In the genomic region with DNA sequence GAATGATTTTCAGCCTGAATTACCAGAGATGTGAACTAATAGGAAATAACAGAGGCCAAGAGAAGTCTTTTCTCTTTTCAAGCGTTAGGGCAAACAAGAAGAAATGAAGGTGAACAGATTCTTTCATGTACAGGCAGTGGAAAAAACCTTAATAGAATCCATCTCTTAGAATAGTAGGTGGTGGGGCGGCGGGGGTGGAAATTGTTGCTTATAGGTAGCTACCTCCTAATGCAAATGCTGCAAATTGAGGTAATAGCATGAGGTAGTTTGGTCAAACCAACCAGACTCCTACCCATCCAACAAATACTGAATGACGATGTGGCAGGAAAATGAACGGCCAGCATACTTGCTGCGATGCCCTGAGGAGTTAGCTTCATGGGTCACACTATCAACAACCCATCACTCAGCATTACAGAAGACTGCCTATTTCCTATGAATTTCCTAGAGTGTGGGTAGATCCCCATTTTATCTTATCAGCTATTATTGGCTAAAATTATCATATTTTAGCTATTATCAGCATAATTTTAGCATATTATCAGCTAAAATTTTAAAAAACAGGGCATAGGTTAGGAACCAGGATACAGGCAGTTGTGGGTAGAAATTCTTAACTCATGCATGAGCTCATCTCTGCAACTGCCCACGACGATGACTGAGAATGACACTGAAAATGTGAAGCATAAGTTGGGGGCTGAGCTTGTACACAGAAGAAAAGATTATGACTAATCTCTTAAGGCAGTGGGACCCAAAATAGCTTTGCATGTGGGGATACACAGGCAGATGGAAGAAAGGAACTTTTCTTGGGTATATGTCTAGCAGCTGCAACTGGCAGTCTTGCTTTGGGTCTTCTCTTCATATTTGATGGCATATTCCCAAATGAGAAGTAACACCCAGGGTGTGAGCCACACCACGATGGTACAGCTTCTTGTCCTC, we compare ENCODE assay signal across 10 cellular contexts.
A peak's percentile ranks its signal among the peaks of the same experiment; 100 is the strongest.
DNase-seq lines count a peak whose midpoint lies in the region; ATAC-seq lines count a peak whose summit lies in the region.
"Had no signal": no experiment of that assay in that cellular context is flagged by ENCODE, and none has a peak within 500 bp of the region (broad histone marks: within the 10 kb centered on the region; RNA-seq: fewer than 3 reads in every experiment).

No MANE protein-coding gene starts in this region.

- H3K4me3 Mint-ChIP-seq in activated CD4-positive, alpha-beta T cell treated with anti-CD3 and anti-CD28 coated beads, Interleukin-2, amount 10 ng/mL, durations not matched to agents 24 days and 14 days, result no peak overlapping the region
- no peak overlapping the region for H3K4me3 Mint-ChIP-seq in activated T-helper 2 cell treated with anti-CD3 and anti-CD28 coated beads, Interferon-gamma antibody, Interleukin-2, Interleukin-4, amounts not matched to agents 10 μg/mL and 5 μg/mL and 100 μg/mL, durations not matched to agents 14 hours and 24 hours and 36 hours (ENCODE audit: low read depth)
- H3K4me3 Mint-ChIP-seq: CD4-positive, CD25-positive, alpha-beta regulatory T cell; neural crest cell had no signal

- H3K27ac Mint-ChIP-seq in activated CD4-positive, alpha-beta T cell treated with anti-CD3 and anti-CD28 coated beads, Interleukin-2, amount 10 ng/mL, durations not matched to agents 24 days and 14 days, result peak overlapping the region; percentile 72
- H3K27ac Mint-ChIP-seq in activated T-helper 2 cell treated with anti-CD3 and anti-CD28 coated beads, Interferon-gamma antibody, Interleukin-2, Interleukin-4, amounts not matched to agents 10 μg/mL and 5 μg/mL and 100 μg/mL, durations not matched to agents 14 hours and 24 hours and 36 hours, result peak overlapping the region; percentile 63
- H3K27ac Mint-ChIP-seq: CD4-positive, CD25-positive, alpha-beta regulatory T cell had no signal

- H3K9me3 Mint-ChIP-seq in activated CD4-positive, alpha-beta T cell treated with anti-CD3 and anti-CD28 coated beads, Interleukin-2, amount 10 ng/mL, durations not matched to agents 24 days and 14 days, result no peaks in the 10 kb centered on the region
- no peaks in the 10 kb centered on the region for H3K9me3 Mint-ChIP-seq in activated T-helper 2 cell treated with anti-CD3 and anti-CD28 coated beads, Interferon-gamma antibody, Interleukin-2, Interleukin-4, amounts not matched to agents 10 μg/mL and 5 μg/mL and 100 μg/mL, durations not matched to agents 14 hours and 24 hours and 36 hours
- H3K9me3 Mint-ChIP-seq: CD4-positive, CD25-positive, alpha-beta regulatory T cell; neural crest cell had no signal

- H3K27me3 Mint-ChIP-seq in activated CD4-positive, alpha-beta T cell treated with anti-CD3 and anti-CD28 coated beads, Interleukin-2, amount 10 ng/mL, durations not matched to agents 24 days and 14 days, result no peaks in the 10 kb centered on the region
- no peaks in the 10 kb centered on the region for H3K27me3 Mint-ChIP-seq in activated T-helper 2 cell treated with anti-CD3 and anti-CD28 coated beads, Interferon-gamma antibody, Interleukin-2, Interleukin-4, amounts not matched to agents 10 μg/mL and 5 μg/mL and 100 μg/mL, durations not matched to agents 14 hours and 24 hours and 36 hours (ENCODE audit: low read depth)
- H3K27me3 Mint-ChIP-seq: CD4-positive, CD25-positive, alpha-beta regulatory T cell had no signal

- peak; percentile 84 for ATAC-seq in HG02981 (IDR thresholded peaks at IDR 0.05; ENCODE audit: unreplicated experiment)
- ATAC-seq in Right ventricle myocardium inferior, result no peak

- peaks cover 63% of the 10 kb centered on the region for H3K36me3 Mint-ChIP-seq in activated CD4-positive, alpha-beta T cell treated with anti-CD3 and anti-CD28 coated beads, Interleukin-2, amount 10 ng/mL, durations not matched to agents 24 days and 14 days (ENCODE audit: low read depth)
- H3K36me3 Mint-ChIP-seq in activated T-helper 2 cell treated with anti-CD3 and anti-CD28 coated beads, Interferon-gamma antibody, Interleukin-2, Interleukin-4, amounts not matched to agents 10 μg/mL and 5 μg/mL and 100 μg/mL, durations not matched to agents 14 hours and 24 hours and 36 hours (ENCODE audit: low read depth), result peaks cover 63% of the 10 kb centered on the region

- intact Hi-C loops in activated CD4-positive, alpha-beta T cell treated with anti-CD3 and anti-CD28 coated beads, Interleukin-2, amount 10 ng/mL, durations not matched to agents 24 days and 14 days (cut with micrococcal nuclease), result loop anchor here (1.0 to 5.0 kb wide), 3 partner anchors 25 to 440 kb away; no protein-coding TSS in a partner anchor
- intact Hi-C loops in activated T-helper 2 cell treated with anti-CD3 and anti-CD28 coated beads, Interferon-gamma antibody, Interleukin-2, Interleukin-4, amounts not matched to agents 10 μg/mL and 5 μg/mL and 100 μg/mL, durations not matched to agents 14 hours and 24 hours and 36 hours (cut with micrococcal nuclease), result loop anchor here (1.0 to 2.0 kb wide), 3 partner anchors 25 to 95 kb away; no protein-coding TSS in a partner anchor
- intact Hi-C loops in Right ventricle myocardium inferior (cut with DNase I), result no loop called here

- peak overlapping the region in 13 of 21 experiments; percentile 6 to 90 (median 56) for H3K27ac ChIP-seq in skin epidermis

- peaks cover 23% of the 10 kb centered on the region for H3K4me1 Mint-ChIP-seq in activated CD4-positive, alpha-beta T cell treated with anti-CD3 and anti-CD28 coated beads, Interleukin-2, amount 10 ng/mL, durations not matched to agents 24 days and 14 days
- H3K4me1 Mint-ChIP-seq in activated T-helper 2 cell treated with anti-CD3 and anti-CD28 coated beads, Interferon-gamma antibody, Interleukin-2, Interleukin-4, amounts not matched to agents 10 μg/mL and 5 μg/mL and 100 μg/mL, durations not matched to agents 14 hours and 24 hours and 36 hours (ENCODE audit: low read depth), result peaks cover 21% of the 10 kb centered on the region

- DNase-seq in activated CD4-positive, alpha-beta T cell treated with anti-CD3 and anti-CD28 coated beads, Interleukin-2, amount 10 ng/mL, durations not matched to agents 24 days and 14 days, result no peak
- DNase-seq in activated CD4-positive, alpha-beta T cell treated with anti-CD3 and anti-CD28 coated beads, Interleukin-2, amount 50 U/mL, for 1 hour, result no peak
- DNase-seq in activated T-helper 2 cell treated with anti-CD3 and anti-CD28 coated beads, Interferon-gamma antibody, Interleukin-2, Interleukin-4, amounts not matched to agents 10 μg/mL and 5 μg/mL and 100 μg/mL, durations not matched to agents 14 hours and 24 hours and 36 hours (ENCODE audit: low spot score), result no peak
- DNase-seq in NCI-H2227 treated with DMSO at 0.1 percent for 48 hours (lab: John Stamatoyannopoulos, UW) (no peak), Right ventricle myocardium inferior (ENCODE audit: missing footprints) (no peak)
- no peak for DNase-seq in effector CD8-positive, alpha-beta T cell (lab: John Stamatoyannopoulos, UW)
- DNase-seq: CD4-positive, CD25-positive, alpha-beta regulatory T cell had no signal

- no peak overlapping the region for H3K4me3 ChIP-seq in skin epidermis
